ENCODE assay signal across 1 cellular context in genomic region chr7:2104107-2104710, GRCh38.
TF ChIP-seq lines count a peak whose summit lies in the region.

No MANE protein-coding gene starts in this region.

TF ChIP-seq in K562, 482 proteins besides CTCF, POLR2A, EP300 and RAD21 (continued from another document and continues in another):
- TF ChIP-seq ZBTB2 (IDR thresholded peaks at IDR 0.05): peak; percentile 66; the same call in 1 of the 2 replicates
- TF ChIP-seq JUN (IDR thresholded peaks at IDR 0.05; ENCODE audit: borderline replicate concordance, low read depth, low read length): peak; percentile 77; the same call in 1 of the 2 replicates
- 0 out of 2 replicates have a peak, but pooled peaks have one; percentile 69 for TF ChIP-seq JUN (CRISPR knock-in tag; IDR thresholded peaks at IDR 0.05; ENCODE audit: borderline replicate concordance)
- TF ChIP-seq ZNF398 (CRISPR knock-in tag; IDR thresholded peaks at IDR 0.05): no peak
- peak; percentile 48; the same call in 1 of the 2 replicates for TF ChIP-seq RAD51 (IDR thresholded peaks at IDR 0.05; ENCODE audit: borderline replicate concordance, low read depth)
- TF ChIP-seq KLF1 (tag; IDR thresholded peaks at IDR 0.05): no peak
- TF ChIP-seq RBM39 (optimal IDR thresholded peaks at IDR 0.05; ENCODE audit: low read depth, low read length): no peak
- TF ChIP-seq EZH2 (IDR thresholded peaks at IDR 0.05; ENCODE audit: borderline replicate concordance, low read depth, low read length): no peak
- peak; percentile 46 for TF ChIP-seq ZFP36 (IDR thresholded peaks at IDR 0.05; ENCODE audit: low read depth, low read length, partially characterized antibody)
- no peak for TF ChIP-seq HSF4 (CRISPR knock-in tag; IDR thresholded peaks at IDR 0.05; ENCODE audit: borderline replicate concordance)
- TF ChIP-seq ATF3 (IDR thresholded peaks at IDR 0.05): peak; percentile 97
- peak; percentile 87 for TF ChIP-seq ATF3 (CRISPR knock-in tag; conservative IDR thresholded peaks at IDR 0.05)
- no peak for TF ChIP-seq TFAM (CRISPR knock-in tag; conservative IDR thresholded peaks at IDR 0.05)
- TF ChIP-seq PPARD (CRISPR knock-in tag; IDR thresholded peaks at IDR 0.05): no peak
- TF ChIP-seq, protein P1, sequence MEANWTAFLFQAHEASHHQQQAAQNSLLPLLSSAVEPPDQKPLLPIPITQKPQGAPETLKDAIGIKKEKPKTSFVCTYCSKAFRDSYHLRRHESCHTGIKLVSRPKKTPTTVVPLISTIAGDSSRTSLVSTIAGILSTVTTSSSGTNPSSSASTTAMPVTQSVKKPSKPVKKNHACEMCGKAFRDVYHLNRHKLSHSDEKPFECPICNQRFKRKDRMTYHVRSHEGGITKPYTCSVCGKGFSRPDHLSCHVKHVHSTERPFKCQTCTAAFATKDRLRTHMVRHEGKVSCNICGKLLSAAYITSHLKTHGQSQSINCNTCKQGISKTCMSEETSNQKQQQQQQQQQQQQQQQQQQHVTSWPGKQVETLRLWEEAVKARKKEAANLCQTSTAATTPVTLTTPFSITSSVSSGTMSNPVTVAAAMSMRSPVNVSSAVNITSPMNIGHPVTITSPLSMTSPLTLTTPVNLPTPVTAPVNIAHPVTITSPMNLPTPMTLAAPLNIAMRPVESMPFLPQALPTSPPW (CRISPR knock-in tag; IDR thresholded peaks at IDR 0.05): peak; percentile 98
- TF ChIP-seq PML (IDR thresholded peaks at IDR 0.05; ENCODE audit: low read length): no peak; the same call in 1 of the 2 replicates
- TF ChIP-seq ERF (CRISPR knock-in tag; IDR thresholded peaks at IDR 0.05): 0 out of 2 replicates have a peak, but pooled peaks have one; percentile 35
- TF ChIP-seq FOSL1 (tag; conservative IDR thresholded peaks at IDR 0.05): peak; percentile 36; the same call in 1 of the 2 replicates
- 0 out of 2 replicates have a peak, but pooled peaks have one; percentile 22 for TF ChIP-seq KLF13 (tag; IDR thresholded peaks at IDR 0.05; ENCODE audit: borderline replicate concordance, low read depth)
- TF ChIP-seq FOXP1 (CRISPR knock-in tag; IDR thresholded peaks at IDR 0.05): peak; percentile 94
- no peak for TF ChIP-seq ZC3H4 (CRISPR knock-in tag; IDR thresholded peaks at IDR 0.05; ENCODE audit: borderline replicate concordance)
- no peak for TF ChIP-seq FOXO4 (CRISPR knock-in tag; IDR thresholded peaks at IDR 0.05)
- peak; percentile 51; the same call in 1 of the 2 replicates for TF ChIP-seq TAF7 (tag; IDR thresholded peaks at IDR 0.05)
- no peak for TF ChIP-seq SRSF1 (IDR thresholded peaks at IDR 0.05; ENCODE audit: low read depth, low read length)
- TF ChIP-seq, protein P2, sequence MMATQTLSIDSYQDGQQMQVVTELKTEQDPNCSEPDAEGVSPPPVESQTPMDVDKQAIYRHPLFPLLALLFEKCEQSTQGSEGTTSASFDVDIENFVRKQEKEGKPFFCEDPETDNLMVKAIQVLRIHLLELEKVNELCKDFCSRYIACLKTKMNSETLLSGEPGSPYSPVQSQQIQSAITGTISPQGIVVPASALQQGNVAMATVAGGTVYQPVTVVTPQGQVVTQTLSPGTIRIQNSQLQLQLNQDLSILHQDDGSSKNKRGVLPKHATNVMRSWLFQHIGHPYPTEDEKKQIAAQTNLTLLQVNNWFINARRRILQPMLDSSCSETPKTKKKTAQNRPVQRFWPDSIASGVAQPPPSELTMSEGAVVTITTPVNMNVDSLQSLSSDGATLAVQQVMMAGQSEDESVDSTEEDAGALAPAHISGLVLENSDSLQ (IDR thresholded peaks at IDR 0.05): peak; percentile 82
- no peak for TF ChIP-seq ZNF124 (CRISPR knock-in tag; IDR thresholded peaks at IDR 0.05)
- no peak for TF ChIP-seq RBBP5 (IDR thresholded peaks at IDR 0.05; ENCODE audit: borderline replicate concordance, insufficient read depth, low read length, poor library complexity, severe bottlenecking)
- TF ChIP-seq RBFOX2 (IDR thresholded peaks at IDR 0.05; ENCODE audit: low read depth, low read length): peak; percentile 88
- no peak for TF ChIP-seq HDAC3 (IDR thresholded peaks at IDR 0.05; ENCODE audit: borderline replicate concordance, partially characterized antibody)
- peak in 1 of 2 experiments; percentile 43; a peak in 1 of 4 replicates for TF ChIP-seq SRF (CRISPR knock-in tag; IDR thresholded peaks at IDR 0.05)
- TF ChIP-seq, protein P3, sequence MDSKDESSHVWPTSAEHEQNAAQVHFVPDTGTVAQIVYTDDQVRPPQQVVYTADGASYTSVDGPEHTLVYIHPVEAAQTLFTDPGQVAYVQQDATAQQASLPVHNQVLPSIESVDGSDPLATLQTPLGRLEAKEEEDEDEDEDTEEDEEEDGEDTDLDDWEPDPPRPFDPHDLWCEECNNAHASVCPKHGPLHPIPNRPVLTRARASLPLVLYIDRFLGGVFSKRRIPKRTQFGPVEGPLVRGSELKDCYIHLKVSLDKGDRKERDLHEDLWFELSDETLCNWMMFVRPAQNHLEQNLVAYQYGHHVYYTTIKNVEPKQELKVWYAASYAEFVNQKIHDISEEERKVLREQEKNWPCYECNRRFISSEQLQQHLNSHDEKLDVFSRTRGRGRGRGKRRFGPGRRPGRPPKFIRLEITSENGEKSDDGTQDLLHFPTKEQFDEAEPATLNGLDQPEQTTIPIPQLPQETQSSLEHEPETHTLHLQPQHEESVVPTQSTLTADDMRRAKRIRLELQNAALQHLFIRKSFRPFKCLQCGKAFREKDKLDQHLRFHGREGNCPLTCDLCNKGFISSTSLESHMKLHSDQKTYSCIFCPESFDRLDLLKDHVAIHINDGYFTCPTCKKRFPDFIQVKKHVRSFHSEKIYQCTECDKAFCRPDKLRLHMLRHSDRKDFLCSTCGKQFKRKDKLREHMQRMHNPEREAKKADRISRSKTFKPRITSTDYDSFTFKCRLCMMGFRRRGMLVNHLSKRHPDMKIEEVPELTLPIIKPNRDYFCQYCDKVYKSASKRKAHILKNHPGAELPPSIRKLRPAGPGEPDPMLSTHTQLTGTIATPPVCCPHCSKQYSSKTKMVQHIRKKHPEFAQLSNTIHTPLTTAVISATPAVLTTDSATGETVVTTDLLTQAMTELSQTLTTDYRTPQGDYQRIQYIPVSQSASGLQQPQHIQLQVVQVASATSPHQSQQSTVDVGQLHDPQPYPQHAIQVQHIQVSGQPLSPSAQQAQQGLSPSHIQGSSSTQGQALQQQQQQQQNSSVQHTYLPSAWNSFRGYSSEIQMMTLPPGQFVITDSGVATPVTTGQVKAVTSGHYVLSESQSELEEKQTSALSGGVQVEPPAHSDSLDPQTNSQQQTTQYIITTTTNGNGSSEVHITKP (IDR thresholded peaks at IDR 0.05; ENCODE audit: partially characterized antibody): peak; percentile 49
- TF ChIP-seq ZNF384 (IDR thresholded peaks at IDR 0.05; ENCODE audit: low read depth, low read length): peak; percentile 49
- no peak for TF ChIP-seq TEAD2 (tag; IDR thresholded peaks at IDR 0.05)
- TF ChIP-seq CBFA2T2 (conservative IDR thresholded peaks at IDR 0.05): no peak
- TF ChIP-seq IRF1 (CRISPR knock-in tag; IDR thresholded peaks at IDR 0.05; ENCODE audit: borderline replicate concordance): no peak
- no peak for TF ChIP-seq NR4A1 (CRISPR knock-in tag; IDR thresholded peaks at IDR 0.05)
- no peak for TF ChIP-seq NR4A1 (tag; IDR thresholded peaks at IDR 0.05)
- no peak for TF ChIP-seq NFATC3 (IDR thresholded peaks at IDR 0.05)
- TF ChIP-seq ZNF785 (CRISPR knock-in tag; IDR thresholded peaks at IDR 0.05): no peak
- TF ChIP-seq ZNF174 (CRISPR knock-in tag; IDR thresholded peaks at IDR 0.05): no peak
- no peak for TF ChIP-seq ZC3H8 (IDR thresholded peaks at IDR 0.05)
- no peak for TF ChIP-seq CBFB (CRISPR knock-in tag; IDR thresholded peaks at IDR 0.05)
- TF ChIP-seq, protein P4, sequence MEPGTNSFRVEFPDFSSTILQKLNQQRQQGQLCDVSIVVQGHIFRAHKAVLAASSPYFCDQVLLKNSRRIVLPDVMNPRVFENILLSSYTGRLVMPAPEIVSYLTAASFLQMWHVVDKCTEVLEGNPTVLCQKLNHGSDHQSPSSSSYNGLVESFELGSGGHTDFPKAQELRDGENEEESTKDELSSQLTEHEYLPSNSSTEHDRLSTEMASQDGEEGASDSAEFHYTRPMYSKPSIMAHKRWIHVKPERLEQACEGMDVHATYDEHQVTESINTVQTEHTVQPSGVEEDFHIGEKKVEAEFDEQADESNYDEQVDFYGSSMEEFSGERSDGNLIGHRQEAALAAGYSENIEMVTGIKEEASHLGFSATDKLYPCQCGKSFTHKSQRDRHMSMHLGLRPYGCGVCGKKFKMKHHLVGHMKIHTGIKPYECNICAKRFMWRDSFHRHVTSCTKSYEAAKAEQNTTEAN (CRISPR knock-in tag; IDR thresholded peaks at IDR 0.05): no peak
- no peak for TF ChIP-seq PCBP1 (IDR thresholded peaks at IDR 0.05; ENCODE audit: low read depth, low read length, poor library complexity, severe bottlenecking)
- TF ChIP-seq POLR2AphosphoS5 (IDR thresholded peaks at IDR 0.05; ENCODE audit: control insufficient read depth, insufficient read depth, low read depth, low read length): peak; percentile 22; the same call in 1 of the 2 replicates
- TF ChIP-seq MBD2 (IDR thresholded peaks at IDR 0.05; ENCODE audit: borderline replicate concordance, low read depth): no peak
- TF ChIP-seq ZNF668 (CRISPR knock-in tag; IDR thresholded peaks at IDR 0.05): no peak
- TF ChIP-seq PRPF4 (IDR thresholded peaks at IDR 0.05; ENCODE audit: insufficient read depth, low read depth, low read length, poor library complexity, severe bottlenecking): no peak
- peak; percentile 68; the same call in 1 of the 2 replicates for TF ChIP-seq TCF15 (CRISPR knock-in tag; IDR thresholded peaks at IDR 0.05)
- TF ChIP-seq MXI1 (IDR thresholded peaks at IDR 0.05; ENCODE audit: low read depth, low read length): no peak
- 0 out of 2 replicates have a peak, but pooled peaks have one; percentile 22 for TF ChIP-seq ZBTB34 (CRISPR knock-in tag; IDR thresholded peaks at IDR 0.05)
- no peak for TF ChIP-seq ZNF146 (CRISPR knock-in tag; IDR thresholded peaks at IDR 0.05; ENCODE audit: unreplicated experiment)
- no peak for TF ChIP-seq ZFP30 (CRISPR knock-in tag; IDR thresholded peaks at IDR 0.05; ENCODE audit: borderline replicate concordance)
- TF ChIP-seq RFX7 (CRISPR knock-in tag; IDR thresholded peaks at IDR 0.05): no peak
